14 cellular contexts compared by ENCODE assay signal in genomic region chr15:33013827-33014445, GRCh38.
DNase-seq lines count a peak whose midpoint lies in the region; TF ChIP-seq lines count a peak whose summit lies in the region.
"Had no signal": no experiment of that assay in that cellular context is flagged by ENCODE, and none has a peak within 500 bp of the region (broad histone marks: within the 10 kb centered on the region; RNA-seq: fewer than 3 reads in every experiment).

No MANE protein-coding gene starts in this region.

- no peak overlapping the region for H3K27ac ChIP-seq in neural progenitor cell
- H3K27ac ChIP-seq: ascending aorta, SK-N-MC had no signal

- no peaks in the 10 kb centered on the region for H3F3A ChIP-seq in neural progenitor cell (ENCODE audit: low read depth)

- H3K4me2 ChIP-seq in neural progenitor cell, result no peak overlapping the region

- TF ChIP-seq CTCF in chondrocyte (IDR thresholded peaks at IDR 0.05) (no peak), neural progenitor cell (IDR thresholded peaks at IDR 0.05) (no peak)

- peak overlapping the region; percentile 49 for H3K9ac ChIP-seq in mucosa of stomach (ENCODE audit: low read length)
- H3K9ac ChIP-seq in neural progenitor cell, result no peak overlapping the region

- H3K4me3 ChIP-seq in MG63 (no peak overlapping the region), mucosa of stomach (ENCODE audit: low read length) (no peak overlapping the region), neural progenitor cell (no peak overlapping the region)
- H3K4me3 ChIP-seq: ascending aorta, SK-N-MC had no signal

- H3K9me3 Mint-ChIP-seq in chondrocyte (ENCODE audit: low read depth), result peaks cover 4% of the 10 kb centered on the region
- H3K9me3 Mint-ChIP-seq in neural progenitor cell, result peaks cover 6% of the 10 kb centered on the region
- H3K9me3 Mint-ChIP-seq: activated CD8-positive, alpha-beta T cell treated with anti-CD3 and anti-CD28 coated beads for 36 hours had no signal

- H3K27me3 Mint-ChIP-seq in chondrocyte (ENCODE audit: low read depth), result no peaks in the 10 kb centered on the region
- H3K27me3 Mint-ChIP-seq in neural progenitor cell (ENCODE audit: insufficient read depth, low read depth), result no peaks in the 10 kb centered on the region
- H3K27me3 Mint-ChIP-seq: activated CD8-positive, alpha-beta T cell treated with anti-CD3 and anti-CD28 coated beads for 36 hours had no signal

- H4K20me1 ChIP-seq in neural progenitor cell (ENCODE audit: low read depth), result no peaks in the 10 kb centered on the region

- no peaks in the 10 kb centered on the region for H3K36me3 Mint-ChIP-seq in chondrocyte (ENCODE audit: low read depth)
- no peaks in the 10 kb centered on the region for H3K36me3 Mint-ChIP-seq in neural progenitor cell
- H3K36me3 Mint-ChIP-seq: memory B cell had no signal

- no peak overlapping the region for H2AFZ ChIP-seq in neural progenitor cell (replicated peaks)

- peaks cover 21% of the 10 kb centered on the region for H3K4me1 Mint-ChIP-seq in chondrocyte (ENCODE audit: low read depth)
- H3K4me1 Mint-ChIP-seq in neural progenitor cell, result no peaks in the 10 kb centered on the region
- H3K4me1 Mint-ChIP-seq: memory B cell had no signal

- peak overlapping the region; percentile 83 for H3K27ac Mint-ChIP-seq in chondrocyte (ENCODE audit: unreplicated experiment)
- no peak overlapping the region for H3K27ac Mint-ChIP-seq in neural progenitor cell
- H3K27ac Mint-ChIP-seq: activated CD8-positive, alpha-beta T cell treated with anti-CD3 and anti-CD28 coated beads for 36 hours; memory B cell had no signal

- no peaks in the 10 kb centered on the region for H3K79me2 ChIP-seq in neural progenitor cell (ENCODE audit: low read depth)

- no peaks in the 10 kb centered on the region for H3K27me3 ChIP-seq in MG63
- no peaks in the 10 kb centered on the region for H3K27me3 ChIP-seq in mucosa of stomach (ENCODE audit: control insufficient read depth, insufficient read depth, low read length)
- no peaks in the 10 kb centered on the region for H3K27me3 ChIP-seq in neural progenitor cell
- H3K27me3 ChIP-seq: ascending aorta had no signal

- H3K36me3 ChIP-seq in MG63, result no peaks in the 10 kb centered on the region
- no peaks in the 10 kb centered on the region for H3K36me3 ChIP-seq in mucosa of stomach (ENCODE audit: control insufficient read depth, insufficient read depth, low read length)
- no peaks in the 10 kb centered on the region for H3K36me3 ChIP-seq in neural progenitor cell
- H3K36me3 ChIP-seq: ascending aorta had no signal

- H3K4me1 ChIP-seq in mucosa of stomach (ENCODE audit: control insufficient read depth, insufficient read depth, low read length), result peaks cover 31% of the 10 kb centered on the region
- H3K4me1 ChIP-seq in neural progenitor cell, result no peaks in the 10 kb centered on the region

- H3K9me3 ChIP-seq in MG63, result no peaks in the 10 kb centered on the region
- no peaks in the 10 kb centered on the region for H3K9me3 ChIP-seq in mucosa of stomach (ENCODE audit: control insufficient read depth, low read length)
- no peaks in the 10 kb centered on the region for H3K9me3 ChIP-seq in neural progenitor cell (ENCODE audit: low read depth)
- H3K9me3 ChIP-seq: ascending aorta had no signal

- DNase-seq in DMS53 (lab: John Stamatoyannopoulos, UW) (peak; percentile 67), MG63 (peak; percentile 61), chondrocyte (ENCODE audit: low spot score) (no peak), NCI-H774 (lab: John Stamatoyannopoulos, UW) (no peak), NCI-H1417 treated with DMSO at 0.1 percent for 48 hours (lab: John Stamatoyannopoulos, UW) (no peak), neural progenitor cell (ENCODE audit: low spot score) (no peak), NCI-H82 (lab: John Stamatoyannopoulos, UW) (no peak)
- DNase-seq: activated CD8-positive, alpha-beta T cell treated with anti-CD3 and anti-CD28 coated beads for 36 hours; NCI-H446 treated with DMSO at 0.1 percent for 48 hours; right cardiac atrium had no signal

- H3K4me3 Mint-ChIP-seq in chondrocyte (ENCODE audit: unreplicated experiment) (no peak overlapping the region), neural progenitor cell (no peak overlapping the region)
- H3K4me3 Mint-ChIP-seq: activated CD8-positive, alpha-beta T cell treated with anti-CD3 and anti-CD28 coated beads for 36 hours; memory B cell had no signal

Comparison
In these comparisons a context has a peak if more than half of its experiments do, and no peak if none do; other contexts are left out.
1. DNase-seq: peak in DMS53 (single experiment) and MG63 (single experiment); none in chondrocyte (single experiment), NCI-H774 (single experiment), NCI-H1417 treated with DMSO at 0.1 percent for 48 hours (single experiment), neural progenitor cell (single experiment) and NCI-H82 (single experiment).